In genomic region chr18:3058328-3059191, GRCh38 we compare ENCODE assay signal across 10 cellular contexts. TPM values are rescaled to one million over a fixed set of nuclear protein-coding genes. Genes with fewer than 3 reads are reported as not detected.
DNase-seq lines count a peak whose midpoint lies in the region; FAIRE-seq and TF ChIP-seq lines count a peak whose summit lies in the region.
"Had no signal": no experiment of that assay in that cellular context is flagged by ENCODE, and none has a peak within 500 bp of the region (broad histone marks: within the 10 kb centered on the region; RNA-seq: fewer than 3 reads in every experiment).

No MANE protein-coding gene starts in this region.

- H3K4me1 Mint-ChIP-seq in activated naive CD4-positive, alpha-beta T cell treated with anti-CD3 and anti-CD28 coated beads, Interleukin-2, amount 10 ng/mL, durations not matched to agents 7 days and 5 days: peaks cover 76% of the 10 kb centered on the region
- peaks cover 64% of the 10 kb centered on the region for H3K4me1 Mint-ChIP-seq in activated T-helper 2 cell treated with anti-CD3 and anti-CD28 coated beads, Interferon-gamma antibody, Interleukin-2, Interleukin-4, amounts not matched to agents 10 μg/mL and 5 μg/mL and 100 μg/mL, durations not matched to agents 14 hours and 24 hours and 36 hours (ENCODE audit: low read depth)
- peaks cover 40% of the 10 kb centered on the region for H3K4me1 Mint-ChIP-seq in nephron progenitor cell

- 63 to 73% methylated on average over 5 to 6 of the region's 6 CpGs for WGBS in transverse colon (ENCODE audit: low coverage in 1 of 2), 2 donors

- in situ Hi-C loops in transverse colon (cut with MboI; ENCODE audit: low pct_ligation_motif_present in 1 of 4, low pct_unique_long_range_greater_than_20kb in 1 of 4, low sequenced_read_pairs in 3 of 4): loop anchor here in 2 of 4 donors (25.0 kb wide), 1 partner anchor 121 kb away; no protein-coding TSS in a partner anchor

- H3K27me3 ChIP-seq in transverse colon (no peaks in the 10 kb centered on the region), tibial artery (no peaks in the 10 kb centered on the region)

- H3K36me3 ChIP-seq in kidney (ENCODE audit: control insufficient read depth in 1 of 2, insufficient read depth in 2 of 2, low read length in 2 of 2) (no peaks in the 10 kb centered on the region), transverse colon (no peaks in the 10 kb centered on the region), tibial artery (no peaks in the 10 kb centered on the region)

- H3K4me3 ChIP-seq in kidney (ENCODE audit: low read length in 2 of 2) (no peak overlapping the region), transverse colon (no peak overlapping the region), tibial artery (no peak overlapping the region)

- H3K4me1 ChIP-seq in kidney (ENCODE audit: control insufficient read depth in 1 of 2, insufficient read depth in 1 of 2, low read depth in 1 of 2, low read length in 2 of 2) (peaks cover 14 to 22% of the 10 kb centered on the region in 2 donors), transverse colon (peaks cover 0 to 25% (median 6%) of the 10 kb centered on the region in 4 donors), tibial artery (peaks cover 0 to 15% (median 8%) of the 10 kb centered on the region in 4 donors)

- no peak overlapping the region for H3K4me3 Mint-ChIP-seq in activated naive CD4-positive, alpha-beta T cell treated with anti-CD3 and anti-CD28 coated beads, Interleukin-2, amount 10 ng/mL, durations not matched to agents 7 days and 5 days
- peak overlapping the region; percentile 5 for H3K4me3 Mint-ChIP-seq in activated T-helper 2 cell treated with anti-CD3 and anti-CD28 coated beads, Interferon-gamma antibody, Interleukin-2, Interleukin-4, amounts not matched to agents 10 μg/mL and 5 μg/mL and 100 μg/mL, durations not matched to agents 14 hours and 24 hours and 36 hours (ENCODE audit: low read depth)
- H3K4me3 Mint-ChIP-seq in nephron progenitor cell: no peak overlapping the region

- no peaks in the 10 kb centered on the region for H3K9me3 ChIP-seq in kidney (ENCODE audit: control insufficient read depth in 1 of 2, low read length in 2 of 2)
- H3K9me3 ChIP-seq in transverse colon: no peaks in the 10 kb centered on the region
- no peaks in the 10 kb centered on the region for H3K9me3 ChIP-seq in tibial artery

- no peak overlapping the region for H3K9ac ChIP-seq in kidney (ENCODE audit: low read length in 2 of 2)

- peak; percentile 46 for DNase-seq in activated naive CD4-positive, alpha-beta T cell treated with anti-CD3 and anti-CD28 coated beads, Interleukin-2, amount 10 ng/mL, durations not matched to agents 7 days and 5 days
- no peak for DNase-seq in activated naive CD4-positive, alpha-beta T cell treated with anti-CD3 and anti-CD28 coated beads, Interleukin-2, amount 50 U/mL, for 16 hours
- no peak for DNase-seq in activated T-helper 2 cell treated with anti-CD3 and anti-CD28 coated beads, Interferon-gamma antibody, Interleukin-2, Interleukin-4, amounts not matched to agents 10 μg/mL and 5 μg/mL and 100 μg/mL, durations not matched to agents 14 hours and 24 hours and 36 hours (ENCODE audit: low spot score)
- DNase-seq in kidney (no peak), transverse colon (no peak), tibial artery (no peak), nephron progenitor cell (no peak), NCI-H345 (lab: John Stamatoyannopoulos, UW) (no peak)
- DNase-seq: hypothalamus, trophoblast cell had no signal

- no peak for TF ChIP-seq EP300 in transverse colon (IDR thresholded peaks at IDR 0.05; ENCODE audit: low read depth)

- no peak for TF ChIP-seq CTCF in kidney (IDR thresholded peaks at IDR 0.05; ENCODE audit: borderline replicate concordance, extremely low read depth, insufficient read depth)
- TF ChIP-seq CTCF in transverse colon (IDR thresholded peaks at IDR 0.05): no peak
- TF ChIP-seq CTCF in tibial artery (IDR thresholded peaks at IDR 0.05): no peak
- TF ChIP-seq CTCF in nephron progenitor cell (IDR thresholded peaks at IDR 0.05): no peak

- no peak for FAIRE-seq in kidney (lab: Jason Lieb, UNC)

- intact Hi-C loops in activated T-helper 2 cell treated with anti-CD3 and anti-CD28 coated beads, Interferon-gamma antibody, Interleukin-2, Interleukin-4, amounts not matched to agents 10 μg/mL and 5 μg/mL and 100 μg/mL, durations not matched to agents 14 hours and 24 hours and 36 hours (cut with micrococcal nuclease): loop anchor here (1.0 kb wide), 1 partner anchor 12 kb away; no protein-coding TSS in a partner anchor
- intact Hi-C loops in kidney (cut with DNase I) (no loop called here), transverse colon (cut with DNase I; ENCODE audit: low total_unique reads) (no loop called here), tibial artery (cut with DNase I; ENCODE audit: low total_unique reads) (no loop called here)

- CTCF ChIA-PET in activated naive CD4-positive, alpha-beta T cell treated with anti-CD3 and anti-CD28 coated beads, Interleukin-2, amount 10 ng/mL, durations not matched to agents 7 days and 5 days (lab: Charles Lee): interaction anchor here (8.0 kb wide), 1 partner anchor 61 kb away, joined by 253 read pairs; no protein-coding TSS in a partner anchor

- peaks cover 4% of the 10 kb centered on the region for H3K27me3 Mint-ChIP-seq in activated naive CD4-positive, alpha-beta T cell treated with anti-CD3 and anti-CD28 coated beads, Interleukin-2, amount 10 ng/mL, durations not matched to agents 7 days and 5 days
- H3K27me3 Mint-ChIP-seq in activated T-helper 2 cell treated with anti-CD3 and anti-CD28 coated beads, Interferon-gamma antibody, Interleukin-2, Interleukin-4, amounts not matched to agents 10 μg/mL and 5 μg/mL and 100 μg/mL, durations not matched to agents 14 hours and 24 hours and 36 hours (ENCODE audit: low read depth): no peaks in the 10 kb centered on the region
- peaks cover 11% of the 10 kb centered on the region for H3K27me3 Mint-ChIP-seq in nephron progenitor cell (ENCODE audit: low read depth, poor library complexity)

- H3K36me3 Mint-ChIP-seq in activated naive CD4-positive, alpha-beta T cell treated with anti-CD3 and anti-CD28 coated beads, Interleukin-2, amount 10 ng/mL, durations not matched to agents 7 days and 5 days: peaks cover 5% of the 10 kb centered on the region
- peaks cover 10% of the 10 kb centered on the region for H3K36me3 Mint-ChIP-seq in activated T-helper 2 cell treated with anti-CD3 and anti-CD28 coated beads, Interferon-gamma antibody, Interleukin-2, Interleukin-4, amounts not matched to agents 10 μg/mL and 5 μg/mL and 100 μg/mL, durations not matched to agents 14 hours and 24 hours and 36 hours (ENCODE audit: low read depth)
- peaks cover 7% of the 10 kb centered on the region for H3K36me3 Mint-ChIP-seq in nephron progenitor cell (ENCODE audit: low read depth)

- TF ChIP-seq POLR2A in transverse colon (IDR thresholded peaks at IDR 0.05): no peak

- peak overlapping the region; percentile 4 to 5 for H3K27ac ChIP-seq in kidney (ENCODE audit: low read depth in 2 of 2, low read length in 2 of 2)
- peak overlapping the region; percentile 41 to 71 (median 54) for H3K27ac ChIP-seq in transverse colon
- H3K27ac ChIP-seq in tibial artery: no peak overlapping the region

- H3K9me3 Mint-ChIP-seq in activated naive CD4-positive, alpha-beta T cell treated with anti-CD3 and anti-CD28 coated beads, Interleukin-2, amount 10 ng/mL, durations not matched to agents 7 days and 5 days: peaks cover 5% of the 10 kb centered on the region
- peaks cover 7% of the 10 kb centered on the region for H3K9me3 Mint-ChIP-seq in activated T-helper 2 cell treated with anti-CD3 and anti-CD28 coated beads, Interferon-gamma antibody, Interleukin-2, Interleukin-4, amounts not matched to agents 10 μg/mL and 5 μg/mL and 100 μg/mL, durations not matched to agents 14 hours and 24 hours and 36 hours
- peaks cover 9% of the 10 kb centered on the region for H3K9me3 Mint-ChIP-seq in nephron progenitor cell

- H3K27ac Mint-ChIP-seq in activated naive CD4-positive, alpha-beta T cell treated with anti-CD3 and anti-CD28 coated beads, Interleukin-2, amount 10 ng/mL, durations not matched to agents 7 days and 5 days: peak overlapping the region; percentile 100
- peak overlapping the region; percentile 100 for H3K27ac Mint-ChIP-seq in activated T-helper 2 cell treated with anti-CD3 and anti-CD28 coated beads, Interferon-gamma antibody, Interleukin-2, Interleukin-4, amounts not matched to agents 10 μg/mL and 5 μg/mL and 100 μg/mL, durations not matched to agents 14 hours and 24 hours and 36 hours
- no peak overlapping the region for H3K27ac Mint-ChIP-seq in nephron progenitor cell

RNA-seq across cellular contexts. Expression of gene LPIN2, which starts 45.6 kb away (rescaled TPM):
- total RNA-seq in activated T-helper 2 cell treated with anti-CD3 and anti-CD28 coated beads, Interferon-gamma antibody, Interleukin-2, Interleukin-4, amounts not matched to agents 10 μg/mL and 5 μg/mL and 100 μg/mL, durations not matched to agents 14 hours and 24 hours and 36 hours: 87.9 and 95.9 TPM in 2 replicates
- 52.3 TPM for total RNA-seq in kidney
- polyA plus RNA-seq in kidney (ENCODE audit: insufficient read depth, low read depth, low replicate concordance): 14.3 TPM
- total RNA-seq in transverse colon: 100 to 1,000 TPM in 1 of 4 donors, 10 to 100 TPM in 3; 11.1 to 151 (median 87.0) TPM

Comparison
In these comparisons a context has a peak if more than half of its experiments do, and no peak if none do; other contexts are left out.
1. H3K27ac ChIP-seq: peak in kidney (2 of 2) and transverse colon (4 of 4); none in tibial artery (0 of 2).